In the genomic region with DNA sequence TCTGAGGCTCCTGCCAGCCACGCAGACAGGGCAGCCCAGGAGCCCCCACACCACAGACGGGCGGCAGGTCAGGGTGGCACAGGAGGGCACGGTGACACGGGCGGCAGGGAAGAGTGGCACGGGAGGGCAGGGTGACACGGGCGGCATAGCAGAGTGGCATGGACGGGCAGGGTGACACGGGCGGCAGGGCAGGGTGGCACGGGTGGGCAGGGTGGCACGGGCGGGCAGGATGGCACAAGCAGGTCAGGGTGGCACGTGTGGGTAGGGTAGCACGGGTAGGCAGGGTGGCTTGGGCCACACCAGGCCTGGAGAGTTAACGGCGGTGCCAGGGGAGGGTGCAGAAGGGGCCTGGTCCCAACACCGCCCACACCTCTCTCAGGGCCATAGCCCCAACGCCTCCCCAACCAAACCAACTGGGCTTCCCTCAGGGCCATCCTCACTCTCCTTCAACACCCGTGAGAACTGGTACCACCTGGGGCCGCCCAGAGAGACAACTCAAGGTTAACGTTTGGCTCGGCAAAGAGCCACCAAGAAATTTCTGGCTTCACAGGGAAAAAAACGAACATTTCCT, we compare ENCODE assay signal across 10 cellular contexts. TPM values are rescaled to one million over a fixed set of nuclear protein-coding genes. Genes with fewer than 3 reads are reported as not detected.
A peak's percentile ranks its signal among the peaks of the same experiment; 100 is the strongest.
DNase-seq lines count a peak whose midpoint lies in the region; TF ChIP-seq lines count a peak whose summit lies in the region.
"Had no signal": no experiment of that assay in that cellular context is flagged by ENCODE, and none has a peak within 500 bp of the region (broad histone marks: within the 10 kb centered on the region; RNA-seq: fewer than 3 reads in every experiment).

No MANE protein-coding gene starts in this region.

- WGBS in spleen, 5 donors = 80 to 86% (median 84%) methylated on average over 24 to 26 of the region's 26 CpGs

- peak overlapping the region; percentile 45 for H3K27ac Mint-ChIP-seq in activated CD4-positive, alpha-beta memory T cell treated with anti-CD3 and anti-CD28 coated beads for 36 hours

- intact Hi-C loops in activated CD4-positive, alpha-beta memory T cell treated with anti-CD3 and anti-CD28 coated beads for 36 hours (cut with micrococcal nuclease) = loop anchor here (1.0 kb wide), 1 partner anchor 23 kb away; no protein-coding TSS in a partner anchor
- intact Hi-C loops in left ventricle myocardium inferior (cut with micrococcal nuclease) (no loop called here), spleen (cut with DNase I; ENCODE audit: low total_unique reads) (no loop called here)

- H3K27me3 ChIP-seq in H7 (ENCODE audit: control insufficient read depth, insufficient read depth, low read length) (no peaks in the 10 kb centered on the region), left ventricle myocardium inferior (ENCODE audit: low read depth) (no peaks in the 10 kb centered on the region), spleen (replicated peaks in 1 of 7) (no peaks in the 10 kb centered on the region)
- H3K27me3 ChIP-seq: right lobe of liver had no signal

- H3K27ac ChIP-seq in left ventricle myocardium inferior (replicated peaks) (peak overlapping the region; percentile 99), spleen (peak overlapping the region in 6 of 8 donors; percentile 96 to 99 (median 98))

- H3K27me3 Mint-ChIP-seq in activated CD4-positive, alpha-beta memory T cell treated with anti-CD3 and anti-CD28 coated beads for 36 hours = no peaks in the 10 kb centered on the region

- POLR2A ChIA-PET in activated CD4-positive, alpha-beta memory T cell treated with anti-CD3 and anti-CD28 coated beads for 36 hours (lab: Charles Lee) = no interaction called here

- no peaks in the 10 kb centered on the region for H3K9me3 ChIP-seq in left ventricle myocardium inferior (replicated peaks)
- no peaks in the 10 kb centered on the region for H3K9me3 ChIP-seq in spleen
- H3K9me3 ChIP-seq: right lobe of liver had no signal

- no peak overlapping the region for H3K4me3 ChIP-seq in H7 (ENCODE audit: insufficient read depth, low read depth, low read length)
- H3K4me3 ChIP-seq in left ventricle myocardium inferior = peak overlapping the region; percentile 97
- H3K4me3 ChIP-seq in spleen = peak overlapping the region in 5 of 8 donors; percentile 80 to 95 (median 91)

- TF ChIP-seq CTCF in left ventricle myocardium inferior (IDR thresholded peaks at IDR 0.05; ENCODE audit: borderline replicate concordance) = no peak
- no peak for TF ChIP-seq CTCF in spleen (IDR thresholded peaks at IDR 0.05 in 8 of 11, conservative IDR thresholded peaks at IDR 0.05 in 3 of 11)

- H3K4me1 ChIP-seq in left ventricle myocardium inferior (peaks cover 86% of the 10 kb centered on the region), spleen (peaks cover 60 to 84% (median 75%) of the 10 kb centered on the region in 6 donors)

- CTCF ChIA-PET in activated CD4-positive, alpha-beta memory T cell treated with anti-CD3 and anti-CD28 coated beads for 36 hours (lab: Charles Lee) = interaction anchor here (0.9 to 4.3 kb wide), 4 partner anchors 19 to 115 kb away, joined by 3 to 14 read pairs (median 5); no protein-coding TSS in a partner anchor

- peaks cover 50% of the 10 kb centered on the region for H3K4me1 Mint-ChIP-seq in activated CD4-positive, alpha-beta memory T cell treated with anti-CD3 and anti-CD28 coated beads for 36 hours (ENCODE audit: low read depth)

- H3K36me3 Mint-ChIP-seq in activated CD4-positive, alpha-beta memory T cell treated with anti-CD3 and anti-CD28 coated beads for 36 hours = peaks cover 18% of the 10 kb centered on the region

- no peak for TF ChIP-seq POLR2A in spleen (IDR thresholded peaks at IDR 0.05)

- DNase-seq in H7 = peak; percentile 54
- no peak for DNase-seq in activated CD4-positive, alpha-beta memory T cell treated with anti-CD3 and anti-CD28 coated beads for 36 hours
- peak; percentile 14 for DNase-seq in left ventricle myocardium inferior
- peak; percentile 79 for DNase-seq in spleen
- no peak for DNase-seq in amygdala (lab: John Stamatoyannopoulos, UW)
- no peak for DNase-seq in NCI-H69 (lab: John Stamatoyannopoulos, UW)
- no peak for DNase-seq in NCI-H2107 treated with DMSO at 0.1 percent for 48 hours (lab: John Stamatoyannopoulos, UW; ENCODE audit: unreplicated experiment)
- no peak for DNase-seq in NCI-H446 treated with DMSO at 0.1 percent for 48 hours (lab: John Stamatoyannopoulos, UW)
- DNase-seq: NCI-H1105 had no signal

- H3K36me3 ChIP-seq in H7 (replicated peaks; ENCODE audit: control insufficient read depth, insufficient read depth, low read length) = no peaks in the 10 kb centered on the region; the same call in none of the 2 replicates
- H3K36me3 ChIP-seq in left ventricle myocardium inferior = peaks cover 7% of the 10 kb centered on the region
- H3K36me3 ChIP-seq in spleen = peaks cover 0 to 29% (median 8%) of the 10 kb centered on the region in 6 donors

- no peaks in the 10 kb centered on the region for H3K9me3 Mint-ChIP-seq in activated CD4-positive, alpha-beta memory T cell treated with anti-CD3 and anti-CD28 coated beads for 36 hours

- H3K4me3 Mint-ChIP-seq in activated CD4-positive, alpha-beta memory T cell treated with anti-CD3 and anti-CD28 coated beads for 36 hours = no peak overlapping the region

RNA-seq across cellular contexts. Expression of a gene that starts 3.4 kb away (rescaled TPM):
- 267 and 360 TPM in 2 replicates for total RNA-seq in H7 (2014; rRNA removed; shearing (Covaris generic))
- total RNA-seq in activated CD4-positive, alpha-beta memory T cell treated with anti-CD3 and anti-CD28 coated beads for 36 hours = 100 to 1,000 TPM; 154 to 162 TPM
- 112 TPM for total RNA-seq in left ventricle myocardium inferior
- total RNA-seq in spleen = 100 to 1,000 TPM; 162 to 226 (median 196) TPM
- polyA plus RNA-seq in spleen = 100 to 1,000 TPM; 101 to 176 (median 123) TPM

RNA-seq across cellular contexts. Expression of a gene that starts 44.1 kb away (rescaled TPM):
- 65.4 and 80.6 TPM in 2 replicates for total RNA-seq in H7 (2014; rRNA removed; shearing (Covaris generic))
- 10 to 100 TPM; 47.3 to 50.3 TPM for total RNA-seq in activated CD4-positive, alpha-beta memory T cell treated with anti-CD3 and anti-CD28 coated beads for 36 hours
- total RNA-seq in left ventricle myocardium inferior = 49.5 TPM
- total RNA-seq in spleen = 100 to 1,000 TPM in 1 of 7 donors, 10 to 100 TPM in 6; 64.3 to 112 (median 85.6) TPM
- 10 to 100 TPM; 46.6 to 76.5 (median 58.8) TPM for polyA plus RNA-seq in spleen

Comparison
In these comparisons a context has a peak if more than half of its experiments do, and no peak if none do; other contexts are left out.
1. DNase-seq: peak in H7 (single experiment), left ventricle myocardium inferior (single experiment) and spleen (single experiment); none in activated CD4-positive, alpha-beta memory T cell treated with anti-CD3 and anti-CD28 coated beads for 36 hours (single experiment), amygdala (0 of 56), NCI-H69 (single experiment), NCI-H2107 treated with DMSO at 0.1 percent for 48 hours (single experiment) and NCI-H446 treated with DMSO at 0.1 percent for 48 hours (single experiment).